ENCODE assay signal across 1 cellular context in the genomic region with DNA sequence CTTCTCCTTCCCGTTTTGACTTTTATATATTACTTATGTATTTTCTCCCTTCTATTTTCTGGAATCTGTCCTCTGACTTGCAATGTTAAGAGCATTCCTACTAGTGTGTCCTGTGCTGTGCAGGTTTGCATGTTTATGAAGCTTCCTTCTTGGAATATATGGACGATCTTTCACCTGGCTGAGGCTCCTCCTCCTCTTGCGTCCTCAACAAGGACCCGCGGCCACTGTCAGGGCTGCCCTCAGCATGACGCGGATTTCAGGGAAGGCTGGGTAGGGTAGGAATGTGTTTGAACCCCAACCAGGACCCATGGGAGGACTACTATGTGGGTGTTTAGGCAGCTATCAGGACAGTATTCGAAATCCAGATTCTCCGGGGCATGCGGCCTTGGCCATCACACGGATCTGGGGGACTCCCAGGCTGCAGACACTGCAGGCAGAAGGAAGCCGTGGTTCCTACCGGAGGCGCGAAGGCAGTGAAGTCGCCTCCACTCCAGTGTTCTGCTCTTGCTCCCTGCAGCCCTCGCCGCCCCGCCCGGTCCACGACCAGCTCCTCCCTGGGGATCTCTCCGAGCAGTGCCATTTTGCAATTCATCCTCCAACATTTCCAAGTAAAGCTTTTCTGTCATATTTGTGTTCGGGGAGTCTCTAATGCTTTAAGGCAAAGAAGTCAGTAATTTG.
TF ChIP-seq lines count a peak whose summit lies in the region.

No MANE protein-coding gene starts in this region.

TF ChIP-seq in IMR-90, 13 proteins besides CTCF, POLR2A, EP300 and RAD21:
- no peak for TF ChIP-seq MAFK (IDR thresholded peaks at IDR 0.05; ENCODE audit: low read depth, low read length)
- TF ChIP-seq NFE2L2 (IDR thresholded peaks at IDR 0.05; ENCODE audit: low read depth, low read length): no peak
- TF ChIP-seq CEBPB (IDR thresholded peaks at IDR 0.05; ENCODE audit: low read depth, low read length): no peak
- TF ChIP-seq CHD1 (IDR thresholded peaks at IDR 0.05; ENCODE audit: low read depth, low read length): no peak
- no peak for TF ChIP-seq RCOR1 (IDR thresholded peaks at IDR 0.05; ENCODE audit: insufficient replicate concordance, low read length)
- TF ChIP-seq FOS (IDR thresholded peaks at IDR 0.05; ENCODE audit: low read depth, low read length): no peak
- no peak for TF ChIP-seq MXI1 (IDR thresholded peaks at IDR 0.05; ENCODE audit: borderline replicate concordance, low read depth, low read length)
- no peak for TF ChIP-seq RFX5 (IDR thresholded peaks at IDR 0.05; ENCODE audit: low read depth, low read length)
- no peak for TF ChIP-seq MAZ (IDR thresholded peaks at IDR 0.05; ENCODE audit: borderline replicate concordance, low read depth, low read length)
- TF ChIP-seq, protein P1, sequence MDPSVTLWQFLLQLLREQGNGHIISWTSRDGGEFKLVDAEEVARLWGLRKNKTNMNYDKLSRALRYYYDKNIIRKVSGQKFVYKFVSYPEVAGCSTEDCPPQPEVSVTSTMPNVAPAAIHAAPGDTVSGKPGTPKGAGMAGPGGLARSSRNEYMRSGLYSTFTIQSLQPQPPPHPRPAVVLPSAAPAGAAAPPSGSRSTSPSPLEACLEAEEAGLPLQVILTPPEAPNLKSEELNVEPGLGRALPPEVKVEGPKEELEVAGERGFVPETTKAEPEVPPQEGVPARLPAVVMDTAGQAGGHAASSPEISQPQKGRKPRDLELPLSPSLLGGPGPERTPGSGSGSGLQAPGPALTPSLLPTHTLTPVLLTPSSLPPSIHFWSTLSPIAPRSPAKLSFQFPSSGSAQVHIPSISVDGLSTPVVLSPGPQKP (IDR thresholded peaks at IDR 0.05; ENCODE audit: borderline replicate concordance, low read depth, low read length): no peak
- no peak for TF ChIP-seq BHLHE40 (IDR thresholded peaks at IDR 0.05; ENCODE audit: low read depth, low read length)
- TF ChIP-seq, protein P2, sequence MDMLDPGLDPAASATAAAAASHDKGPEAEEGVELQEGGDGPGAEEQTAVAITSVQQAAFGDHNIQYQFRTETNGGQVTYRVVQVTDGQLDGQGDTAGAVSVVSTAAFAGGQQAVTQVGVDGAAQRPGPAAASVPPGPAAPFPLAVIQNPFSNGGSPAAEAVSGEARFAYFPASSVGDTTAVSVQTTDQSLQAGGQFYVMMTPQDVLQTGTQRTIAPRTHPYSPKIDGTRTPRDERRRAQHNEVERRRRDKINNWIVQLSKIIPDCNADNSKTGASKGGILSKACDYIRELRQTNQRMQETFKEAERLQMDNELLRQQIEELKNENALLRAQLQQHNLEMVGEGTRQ (IDR thresholded peaks at IDR 0.05; ENCODE audit: low read depth, low read length): no peak
- no peak for TF ChIP-seq SMC3 (IDR thresholded peaks at IDR 0.05; ENCODE audit: low read depth, low read length)
